2 cellular contexts compared by ENCODE assay signal in the genomic region with DNA sequence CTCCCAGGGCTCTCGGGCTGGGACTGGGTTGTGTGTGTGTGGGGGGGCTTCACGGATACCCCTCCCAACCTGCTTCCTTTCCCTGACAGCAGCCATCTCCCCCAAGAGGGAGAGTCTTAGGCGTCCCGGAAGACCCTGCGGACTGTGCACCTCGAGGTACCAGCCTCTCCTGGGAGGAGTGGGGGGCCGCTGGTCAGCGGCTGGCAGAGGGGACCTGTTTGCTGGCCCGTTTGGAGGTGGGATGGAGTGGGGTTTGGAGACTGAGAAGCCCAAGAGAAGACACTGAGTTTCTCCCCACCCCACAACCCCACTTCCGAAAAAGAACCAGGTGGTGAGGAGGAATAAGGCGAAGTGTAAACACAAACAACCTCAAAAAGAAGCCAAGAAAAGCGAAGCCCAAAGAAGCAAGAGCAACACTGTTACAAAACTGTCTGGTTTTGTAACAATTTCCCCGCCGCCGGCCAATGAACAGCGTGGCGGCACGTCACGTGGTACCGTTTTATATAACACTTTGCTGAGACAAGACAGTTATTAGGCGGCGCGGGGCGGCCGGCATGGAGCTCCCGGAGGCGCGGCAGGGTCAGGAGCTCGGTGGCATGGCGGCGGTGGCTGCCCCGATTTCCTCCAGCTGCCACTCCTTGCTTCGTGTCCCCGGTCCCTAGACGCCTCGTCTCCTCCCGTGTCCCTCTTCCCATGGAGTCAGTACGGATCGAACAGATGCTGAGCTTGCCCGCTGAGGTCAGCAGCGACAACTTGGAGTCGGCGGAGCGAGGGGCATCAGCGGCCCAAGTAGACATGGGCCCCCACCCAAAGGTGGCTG.
TF ChIP-seq lines count a peak whose summit lies in the region.

A gene (plus strand): TSS at position 531 of the 820 bp plus-strand sequence. CDS start 163 bp downstream, at position 694.

TF ChIP-seq in A549, 52 proteins besides CTCF, POLR2A, EP300 and RAD21 (continued from another document):
- TF ChIP-seq, protein P1, sequence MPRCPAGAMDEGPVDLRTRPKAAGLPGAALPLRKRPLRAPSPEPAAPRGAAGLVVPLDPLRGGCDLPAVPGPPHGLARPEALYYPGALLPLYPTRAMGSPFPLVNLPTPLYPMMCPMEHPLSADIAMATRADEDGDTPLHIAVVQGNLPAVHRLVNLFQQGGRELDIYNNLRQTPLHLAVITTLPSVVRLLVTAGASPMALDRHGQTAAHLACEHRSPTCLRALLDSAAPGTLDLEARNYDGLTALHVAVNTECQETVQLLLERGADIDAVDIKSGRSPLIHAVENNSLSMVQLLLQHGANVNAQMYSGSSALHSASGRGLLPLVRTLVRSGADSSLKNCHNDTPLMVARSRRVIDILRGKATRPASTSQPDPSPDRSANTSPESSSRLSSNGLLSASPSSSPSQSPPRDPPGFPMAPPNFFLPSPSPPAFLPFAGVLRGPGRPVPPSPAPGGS (IDR thresholded peaks at IDR 0.05), result 0 out of 3 replicates have a peak, but pooled peaks have one; percentile 45
- TF ChIP-seq TP53 (CRISPR knock-in tag; IDR thresholded peaks at IDR 0.05), result no peak
- TF ChIP-seq, protein P2, sequence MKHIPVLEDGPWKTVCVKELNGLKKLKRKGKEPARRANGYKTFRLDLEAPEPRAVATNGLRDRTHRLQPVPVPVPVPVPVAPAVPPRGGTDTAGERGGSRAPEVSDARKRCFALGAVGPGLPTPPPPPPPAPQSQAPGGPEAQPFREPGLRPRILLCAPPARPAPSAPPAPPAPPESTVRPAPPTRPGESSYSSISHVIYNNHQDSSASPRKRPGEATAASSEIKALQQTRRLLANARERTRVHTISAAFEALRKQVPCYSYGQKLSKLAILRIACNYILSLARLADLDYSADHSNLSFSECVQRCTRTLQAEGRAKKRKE (CRISPR knock-in tag; IDR thresholded peaks at IDR 0.05; ENCODE audit: low read depth), result no peak
- peak; percentile 34 to 48; a peak in 3 of 4 replicates for TF ChIP-seq CEBPB (IDR thresholded peaks at IDR 0.05)
- no peak for TF ChIP-seq MYC (IDR thresholded peaks at IDR 0.05; ENCODE audit: borderline replicate concordance, low read length)
- TF ChIP-seq EHMT2 (IDR thresholded peaks at IDR 0.05; ENCODE audit: low read depth), result no peak
- no peak for TF ChIP-seq HEYL (CRISPR knock-in tag; IDR thresholded peaks at IDR 0.05)
- no peak for TF ChIP-seq CHD4 (IDR thresholded peaks at IDR 0.05; ENCODE audit: borderline replicate concordance)
- no peak for TF ChIP-seq TFCP2L1 (CRISPR knock-in tag; IDR thresholded peaks at IDR 0.05)
- TF ChIP-seq, protein P3, sequence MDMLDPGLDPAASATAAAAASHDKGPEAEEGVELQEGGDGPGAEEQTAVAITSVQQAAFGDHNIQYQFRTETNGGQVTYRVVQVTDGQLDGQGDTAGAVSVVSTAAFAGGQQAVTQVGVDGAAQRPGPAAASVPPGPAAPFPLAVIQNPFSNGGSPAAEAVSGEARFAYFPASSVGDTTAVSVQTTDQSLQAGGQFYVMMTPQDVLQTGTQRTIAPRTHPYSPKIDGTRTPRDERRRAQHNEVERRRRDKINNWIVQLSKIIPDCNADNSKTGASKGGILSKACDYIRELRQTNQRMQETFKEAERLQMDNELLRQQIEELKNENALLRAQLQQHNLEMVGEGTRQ (IDR thresholded peaks at IDR 0.05), result peak; percentile 88
- no peak for TF ChIP-seq FOXS1 (CRISPR knock-in tag; IDR thresholded peaks at IDR 0.05)
- TF ChIP-seq BHLHE40 (IDR thresholded peaks at IDR 0.05; ENCODE audit: low read depth, low read length), result no peak
- no peak for TF ChIP-seq MAZ (IDR thresholded peaks at IDR 0.05; ENCODE audit: borderline replicate concordance, low read depth, low read length)
- no peak for TF ChIP-seq CHD2 (IDR thresholded peaks at IDR 0.05; ENCODE audit: low read length, partially characterized antibody)
- TF ChIP-seq, protein P4, sequence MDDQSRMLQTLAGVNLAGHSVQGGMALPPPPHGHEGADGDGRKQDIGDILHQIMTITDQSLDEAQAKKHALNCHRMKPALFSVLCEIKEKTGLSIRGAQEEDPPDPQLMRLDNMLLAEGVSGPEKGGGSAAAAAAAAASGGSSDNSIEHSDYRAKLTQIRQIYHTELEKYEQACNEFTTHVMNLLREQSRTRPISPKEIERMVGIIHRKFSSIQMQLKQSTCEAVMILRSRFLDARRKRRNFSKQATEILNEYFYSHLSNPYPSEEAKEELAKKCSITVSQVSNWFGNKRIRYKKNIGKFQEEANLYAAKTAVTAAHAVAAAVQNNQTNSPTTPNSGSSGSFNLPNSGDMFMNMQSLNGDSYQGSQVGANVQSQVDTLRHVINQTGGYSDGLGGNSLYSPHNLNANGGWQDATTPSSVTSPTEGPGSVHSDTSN (IDR thresholded peaks at IDR 0.05), result no peak
- no peak for TF ChIP-seq KDM5A (IDR thresholded peaks at IDR 0.05)
- no peak for TF ChIP-seq RNF2 (IDR thresholded peaks at IDR 0.05; ENCODE audit: borderline replicate concordance, low read depth)
- TF ChIP-seq FOSB (CRISPR knock-in tag; IDR thresholded peaks at IDR 0.05), result no peak
- no peak for TF ChIP-seq PHF8 (IDR thresholded peaks at IDR 0.05; ENCODE audit: borderline replicate concordance, low read depth)
- no peak for TF ChIP-seq HDAC2 (IDR thresholded peaks at IDR 0.05)
- no peak for TF ChIP-seq RFX5 (IDR thresholded peaks at IDR 0.05)
- no peak for TF ChIP-seq KDM1A (IDR thresholded peaks at IDR 0.05; ENCODE audit: low read depth)

TF ChIP-seq in HEK293, 187 proteins besides CTCF, POLR2A, EP300 and RAD21 (continued from another document and continues in another):
- TF ChIP-seq, protein P5, sequence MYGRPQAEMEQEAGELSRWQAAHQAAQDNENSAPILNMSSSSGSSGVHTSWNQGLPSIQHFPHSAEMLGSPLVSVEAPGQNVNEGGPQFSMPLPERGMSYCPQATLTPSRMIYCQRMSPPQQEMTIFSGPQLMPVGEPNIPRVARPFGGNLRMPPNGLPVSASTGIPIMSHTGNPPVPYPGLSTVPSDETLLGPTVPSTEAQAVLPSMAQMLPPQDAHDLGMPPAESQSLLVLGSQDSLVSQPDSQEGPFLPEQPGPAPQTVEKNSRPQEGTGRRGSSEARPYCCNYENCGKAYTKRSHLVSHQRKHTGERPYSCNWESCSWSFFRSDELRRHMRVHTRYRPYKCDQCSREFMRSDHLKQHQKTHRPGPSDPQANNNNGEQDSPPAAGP (tag by site-specific recombination; IDR thresholded peaks at IDR 0.05), result peak; percentile 49; the same call in 1 of the 2 replicates
- peak; percentile 61; the same call in 1 of the 2 replicates for TF ChIP-seq YY1 (tag by site-specific recombination; IDR thresholded peaks at IDR 0.05)
- TF ChIP-seq ZNF274 (IDR thresholded peaks at IDR 0.05; ENCODE audit: low read length), result no peak
- no peak for TF ChIP-seq ZNF274 (tag by site-specific recombination; IDR thresholded peaks at IDR 0.05; ENCODE audit: borderline replicate concordance)
- peak; percentile 33; the same call in 1 of the 2 replicates for TF ChIP-seq KLF8 (tag by site-specific recombination; IDR thresholded peaks at IDR 0.05)
- 0 out of 2 replicates have a peak, but pooled peaks have one; percentile 16 for TF ChIP-seq WT1 (tag by site-specific recombination; IDR thresholded peaks at IDR 0.05)
- TF ChIP-seq, protein P6, sequence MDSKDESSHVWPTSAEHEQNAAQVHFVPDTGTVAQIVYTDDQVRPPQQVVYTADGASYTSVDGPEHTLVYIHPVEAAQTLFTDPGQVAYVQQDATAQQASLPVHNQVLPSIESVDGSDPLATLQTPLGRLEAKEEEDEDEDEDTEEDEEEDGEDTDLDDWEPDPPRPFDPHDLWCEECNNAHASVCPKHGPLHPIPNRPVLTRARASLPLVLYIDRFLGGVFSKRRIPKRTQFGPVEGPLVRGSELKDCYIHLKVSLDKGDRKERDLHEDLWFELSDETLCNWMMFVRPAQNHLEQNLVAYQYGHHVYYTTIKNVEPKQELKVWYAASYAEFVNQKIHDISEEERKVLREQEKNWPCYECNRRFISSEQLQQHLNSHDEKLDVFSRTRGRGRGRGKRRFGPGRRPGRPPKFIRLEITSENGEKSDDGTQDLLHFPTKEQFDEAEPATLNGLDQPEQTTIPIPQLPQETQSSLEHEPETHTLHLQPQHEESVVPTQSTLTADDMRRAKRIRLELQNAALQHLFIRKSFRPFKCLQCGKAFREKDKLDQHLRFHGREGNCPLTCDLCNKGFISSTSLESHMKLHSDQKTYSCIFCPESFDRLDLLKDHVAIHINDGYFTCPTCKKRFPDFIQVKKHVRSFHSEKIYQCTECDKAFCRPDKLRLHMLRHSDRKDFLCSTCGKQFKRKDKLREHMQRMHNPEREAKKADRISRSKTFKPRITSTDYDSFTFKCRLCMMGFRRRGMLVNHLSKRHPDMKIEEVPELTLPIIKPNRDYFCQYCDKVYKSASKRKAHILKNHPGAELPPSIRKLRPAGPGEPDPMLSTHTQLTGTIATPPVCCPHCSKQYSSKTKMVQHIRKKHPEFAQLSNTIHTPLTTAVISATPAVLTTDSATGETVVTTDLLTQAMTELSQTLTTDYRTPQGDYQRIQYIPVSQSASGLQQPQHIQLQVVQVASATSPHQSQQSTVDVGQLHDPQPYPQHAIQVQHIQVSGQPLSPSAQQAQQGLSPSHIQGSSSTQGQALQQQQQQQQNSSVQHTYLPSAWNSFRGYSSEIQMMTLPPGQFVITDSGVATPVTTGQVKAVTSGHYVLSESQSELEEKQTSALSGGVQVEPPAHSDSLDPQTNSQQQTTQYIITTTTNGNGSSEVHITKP (tag by site-specific recombination; IDR thresholded peaks at IDR 0.05), result no peak; the same call in 1 of the 2 replicates
- no peak for TF ChIP-seq ZSCAN23 (tag by site-specific recombination; IDR thresholded peaks at IDR 0.05)
- no peak for TF ChIP-seq ZNF624 (tag by site-specific recombination; IDR thresholded peaks at IDR 0.05)
- no peak for TF ChIP-seq ZNF433 (tag by site-specific recombination; IDR thresholded peaks at IDR 0.05; ENCODE audit: low read depth)
- TF ChIP-seq MEIS1 (CRISPR knock-in tag; IDR thresholded peaks at IDR 0.05; ENCODE audit: borderline replicate concordance), result no peak
- TF ChIP-seq ZNF423 (tag by site-specific recombination; IDR thresholded peaks at IDR 0.05), result peak; percentile 82
- no peak for TF ChIP-seq ZNF555 (tag by site-specific recombination; conservative IDR thresholded peaks at IDR 0.05)
- TF ChIP-seq OSR2 (tag by site-specific recombination; IDR thresholded peaks at IDR 0.05), result no peak
- TF ChIP-seq, protein P7, sequence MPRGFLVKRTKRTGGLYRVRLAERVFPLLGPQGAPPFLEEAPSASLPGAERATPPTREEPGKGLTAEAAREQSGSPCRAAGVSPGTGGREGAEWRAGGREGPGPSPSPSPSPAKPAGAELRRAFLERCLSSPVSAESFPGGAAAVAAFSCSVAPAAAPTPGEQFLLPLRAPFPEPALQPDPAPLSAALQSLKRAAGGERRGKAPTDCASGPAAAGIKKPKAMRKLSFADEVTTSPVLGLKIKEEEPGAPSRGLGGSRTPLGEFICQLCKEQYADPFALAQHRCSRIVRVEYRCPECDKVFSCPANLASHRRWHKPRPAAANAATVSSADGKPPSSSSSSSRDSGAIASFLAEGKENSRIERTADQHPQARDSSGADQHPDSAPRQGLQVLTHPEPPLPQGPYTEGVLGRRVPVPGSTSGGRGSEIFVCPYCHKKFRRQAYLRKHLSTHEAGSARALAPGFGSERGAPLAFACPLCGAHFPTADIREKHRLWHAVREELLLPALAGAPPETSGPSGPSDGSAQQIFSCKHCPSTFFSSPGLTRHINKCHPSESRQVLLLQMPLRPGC (tag by site-specific recombination; IDR thresholded peaks at IDR 0.05), result no peak
- no peak for TF ChIP-seq ZNF114 (tag by site-specific recombination; IDR thresholded peaks at IDR 0.05)
- TF ChIP-seq, protein P8, sequence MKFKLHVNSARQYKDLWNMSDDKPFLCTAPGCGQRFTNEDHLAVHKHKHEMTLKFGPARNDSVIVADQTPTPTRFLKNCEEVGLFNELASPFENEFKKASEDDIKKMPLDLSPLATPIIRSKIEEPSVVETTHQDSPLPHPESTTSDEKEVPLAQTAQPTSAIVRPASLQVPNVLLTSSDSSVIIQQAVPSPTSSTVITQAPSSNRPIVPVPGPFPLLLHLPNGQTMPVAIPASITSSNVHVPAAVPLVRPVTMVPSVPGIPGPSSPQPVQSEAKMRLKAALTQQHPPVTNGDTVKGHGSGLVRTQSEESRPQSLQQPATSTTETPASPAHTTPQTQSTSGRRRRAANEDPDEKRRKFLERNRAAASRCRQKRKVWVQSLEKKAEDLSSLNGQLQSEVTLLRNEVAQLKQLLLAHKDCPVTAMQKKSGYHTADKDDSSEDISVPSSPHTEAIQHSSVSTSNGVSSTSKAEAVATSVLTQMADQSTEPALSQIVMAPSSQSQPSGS (tag by site-specific recombination; IDR thresholded peaks at IDR 0.05; ENCODE audit: low read depth), result no peak
- peak; percentile 38; the same call in 1 of the 2 replicates for TF ChIP-seq TRIM28 (IDR thresholded peaks at IDR 0.05; ENCODE audit: borderline replicate concordance, low read length)
- TF ChIP-seq ZBTB20 (tag by site-specific recombination; IDR thresholded peaks at IDR 0.05), result peak; percentile 27; the same call in 1 of the 2 replicates
- TF ChIP-seq ZEB2 (tag by site-specific recombination; IDR thresholded peaks at IDR 0.05), result 0 out of 2 replicates have a peak, but pooled peaks have one; percentile 26
- TF ChIP-seq ZSCAN16 (tag by site-specific recombination; IDR thresholded peaks at IDR 0.05), result no peak
- no peak for TF ChIP-seq ZNF837 (tag by site-specific recombination; IDR thresholded peaks at IDR 0.05)
- TF ChIP-seq GLI4 (tag by site-specific recombination; IDR thresholded peaks at IDR 0.05), result no peak
- TF ChIP-seq, protein P9, sequence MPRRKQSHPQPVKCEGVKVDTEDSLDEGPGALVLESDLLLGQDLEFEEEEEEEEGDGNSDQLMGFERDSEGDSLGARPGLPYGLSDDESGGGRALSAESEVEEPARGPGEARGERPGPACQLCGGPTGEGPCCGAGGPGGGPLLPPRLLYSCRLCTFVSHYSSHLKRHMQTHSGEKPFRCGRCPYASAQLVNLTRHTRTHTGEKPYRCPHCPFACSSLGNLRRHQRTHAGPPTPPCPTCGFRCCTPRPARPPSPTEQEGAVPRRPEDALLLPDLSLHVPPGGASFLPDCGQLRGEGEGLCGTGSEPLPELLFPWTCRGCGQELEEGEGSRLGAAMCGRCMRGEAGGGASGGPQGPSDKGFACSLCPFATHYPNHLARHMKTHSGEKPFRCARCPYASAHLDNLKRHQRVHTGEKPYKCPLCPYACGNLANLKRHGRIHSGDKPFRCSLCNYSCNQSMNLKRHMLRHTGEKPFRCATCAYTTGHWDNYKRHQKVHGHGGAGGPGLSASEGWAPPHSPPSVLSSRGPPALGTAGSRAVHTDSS (tag by site-specific recombination; IDR thresholded peaks at IDR 0.05), result no peak
- no peak for TF ChIP-seq GLIS1 (tag by site-specific recombination; IDR thresholded peaks at IDR 0.05)
- no peak for TF ChIP-seq ZNF324 (tag by site-specific recombination; IDR thresholded peaks at IDR 0.05)
- no peak for TF ChIP-seq ZNF571 (tag by site-specific recombination; IDR thresholded peaks at IDR 0.05)
- TF ChIP-seq SCRT2 (tag by site-specific recombination; IDR thresholded peaks at IDR 0.05), result peak; percentile 63
- no peak for TF ChIP-seq ZNF350 (tag by site-specific recombination; IDR thresholded peaks at IDR 0.05)
- TF ChIP-seq ZNF600 (tag by site-specific recombination; IDR thresholded peaks at IDR 0.05), result peak; percentile 54; the same call in 1 of the 2 replicates
- TF ChIP-seq KLF7 (tag by site-specific recombination; IDR thresholded peaks at IDR 0.05; ENCODE audit: borderline replicate concordance), result 0 out of 2 replicates have a peak, but pooled peaks have one; percentile 39
- TF ChIP-seq, protein P10, sequence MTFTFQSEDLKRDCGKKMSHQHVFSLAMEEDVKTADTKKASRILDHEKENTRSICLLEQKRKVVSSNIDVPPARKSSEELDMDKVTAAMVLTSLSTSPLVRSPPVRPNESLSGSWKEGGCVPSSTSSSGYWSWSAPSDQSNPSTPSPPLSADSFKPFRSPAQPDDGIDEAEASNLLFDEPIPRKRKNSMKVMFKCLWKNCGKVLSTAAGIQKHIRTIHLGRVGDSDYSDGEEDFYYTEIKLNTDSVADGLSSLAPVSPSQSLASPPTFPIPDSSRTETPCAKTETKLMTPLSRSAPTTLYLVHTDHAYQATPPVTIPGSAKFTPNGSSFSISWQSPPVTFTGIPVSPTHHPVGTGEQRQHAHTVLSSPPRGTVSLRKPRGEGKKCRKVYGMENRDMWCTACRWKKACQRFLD (tag by site-specific recombination; IDR thresholded peaks at IDR 0.05), result no peak
- no peak for TF ChIP-seq ZNF10 (tag by site-specific recombination; IDR thresholded peaks at IDR 0.05)
- no peak for TF ChIP-seq ZNF214 (tag by site-specific recombination; IDR thresholded peaks at IDR 0.05; ENCODE audit: borderline replicate concordance)
